In genomic region chr4:153223418-153223792, GRCh38 we compare ENCODE assay signal across 7 cellular contexts. TPM values are rescaled to one million over a fixed set of nuclear protein-coding genes. Genes with fewer than 3 reads are reported as not detected.
A peak's percentile ranks its signal among the peaks of the same experiment; 100 is the strongest.
DNase-seq lines count a peak whose midpoint lies in the region; ATAC-seq and TF ChIP-seq lines count a peak whose summit lies in the region.

No MANE protein-coding gene starts in this region.

- ATAC-seq in GM21737 (IDR thresholded peaks at IDR 0.05; ENCODE audit: unreplicated experiment) = peak; percentile 13
- no peak for ATAC-seq in T-cell (replicated peaks in 1 of 4)
- ATAC-seq in heart right ventricle = peak in 7 of 8 donors; percentile 3 to 69 (median 54)
- no peak for ATAC-seq in GM21381 (IDR thresholded peaks at IDR 0.05; ENCODE audit: unreplicated experiment)

- H3K27me3 Mint-ChIP-seq in T-cell = peaks cover 0 to 2% of the 10 kb centered on the region in 2 donors

- POLR2A ChIA-PET in T-cell (lab: Charles Lee) = interaction anchor here in 1 of 2 donors (0.5 kb wide), 1 partner anchor 21 kb away, joined by 6 read pairs; no protein-coding TSS in a partner anchor

- H3K4me1 Mint-ChIP-seq in T-cell = peaks cover 36 to 50% (median 42%) of the 10 kb centered on the region in 3 donors

- DNase-seq in T-cell (no peak), heart right ventricle (no peak), amniotic stem cell (lab: John Stamatoyannopoulos, UW) (no peak), LoVo (ENCODE audit: low spot score) (no peak)

- peaks cover 0 to 6% (median 0%) of the 10 kb centered on the region in 3 donors for H3K9me3 Mint-ChIP-seq in T-cell

- H3K4me1 ChIP-seq in heart right ventricle = peaks cover 0 to 57% (median 23%) of the 10 kb centered on the region in 9 donors
- peaks cover 13 to 17% (median 16%) of the 10 kb centered on the region in 3 donors for H3K4me1 ChIP-seq in skeletal muscle tissue (ENCODE audit: control insufficient read depth in 3 of 3, insufficient read depth in 3 of 3, low read length in 3 of 3)

- peak overlapping the region; percentile 85 to 94 (median 89) for H3K4me3 Mint-ChIP-seq in T-cell

- peak overlapping the region; percentile 68 to 89 (median 82) for H3K4me3 ChIP-seq in heart right ventricle
- peak overlapping the region; percentile 83 to 88 (median 86) for H3K4me3 ChIP-seq in skeletal muscle tissue (ENCODE audit: low read length in 3 of 3)

- intact Hi-C loops in heart right ventricle (cut with DNase I) = loop anchor here in 1 of 10 donors (10.0 kb wide), 1 partner anchor 91 kb away; no protein-coding TSS in a partner anchor

- no peak for TF ChIP-seq CTCF in heart right ventricle (IDR thresholded peaks at IDR 0.05)

- H3K9me3 ChIP-seq in heart right ventricle (peaks cover 0 to 9% (median 0%) of the 10 kb centered on the region in 11 donors), skeletal muscle tissue (ENCODE audit: control insufficient read depth in 3 of 3, low read length in 3 of 3) (no peaks in the 10 kb centered on the region)

- H3K27me3 ChIP-seq in heart right ventricle (peaks cover 0 to 13% (median 0%) of the 10 kb centered on the region in 7 donors), skeletal muscle tissue (ENCODE audit: control insufficient read depth in 3 of 3, insufficient read depth in 3 of 3, low read length in 3 of 3) (no peaks in the 10 kb centered on the region)

- no peaks in the 10 kb centered on the region for H3K36me3 ChIP-seq in heart right ventricle
- H3K36me3 ChIP-seq in skeletal muscle tissue (ENCODE audit: control insufficient read depth in 3 of 3, insufficient read depth in 3 of 3, low read length in 3 of 3) = no peaks in the 10 kb centered on the region

- WGBS in heart right ventricle, 2 donors = 3 to 13% methylated on average over 9 of the region's 9 CpGs

- peaks cover 6% of the 10 kb centered on the region for H3K36me3 Mint-ChIP-seq in T-cell

- H3K27ac Mint-ChIP-seq in T-cell = peak overlapping the region; percentile 65 to 70

- H3K9ac ChIP-seq in skeletal muscle tissue (ENCODE audit: low read depth in 1 of 3, low read length in 3 of 3) = peak overlapping the region; percentile 83 to 95 (median 93)

- CTCF ChIA-PET in T-cell (lab: Charles Lee) = interaction anchor here in 1 of 2 donors (0.7 kb wide), 1 partner anchor 26 kb away, joined by 4 read pairs; no protein-coding TSS in a partner anchor

- peak overlapping the region; percentile 84 to 97 (median 96) for H3K27ac ChIP-seq in heart right ventricle
- peak overlapping the region; percentile 79 for H3K27ac ChIP-seq in skeletal muscle tissue (ENCODE audit: low read depth, low read length)

RNA-seq across cellular contexts. Expression of gene TRIM2, which starts 19.2 kb away (rescaled TPM):
- total RNA-seq in T-cell (1 to 10 TPM; 3.5 to 8.4 (median 4.4) TPM), heart right ventricle (10 to 100 TPM; 15.2 to 33.2 (median 20.7) TPM), skeletal muscle tissue (21.4 TPM)
- polyA plus RNA-seq in heart right ventricle = 1 to 10 TPM; 2.8 to 8.2 TPM

Comparison
In these comparisons a context has a peak if more than half of its experiments do, and no peak if none do; other contexts are left out.
1. ATAC-seq: peak in GM21737 (single experiment) and heart right ventricle (7 of 8); none in T-cell (0 of 4) and GM21381 (single experiment).